In the genomic region with DNA sequence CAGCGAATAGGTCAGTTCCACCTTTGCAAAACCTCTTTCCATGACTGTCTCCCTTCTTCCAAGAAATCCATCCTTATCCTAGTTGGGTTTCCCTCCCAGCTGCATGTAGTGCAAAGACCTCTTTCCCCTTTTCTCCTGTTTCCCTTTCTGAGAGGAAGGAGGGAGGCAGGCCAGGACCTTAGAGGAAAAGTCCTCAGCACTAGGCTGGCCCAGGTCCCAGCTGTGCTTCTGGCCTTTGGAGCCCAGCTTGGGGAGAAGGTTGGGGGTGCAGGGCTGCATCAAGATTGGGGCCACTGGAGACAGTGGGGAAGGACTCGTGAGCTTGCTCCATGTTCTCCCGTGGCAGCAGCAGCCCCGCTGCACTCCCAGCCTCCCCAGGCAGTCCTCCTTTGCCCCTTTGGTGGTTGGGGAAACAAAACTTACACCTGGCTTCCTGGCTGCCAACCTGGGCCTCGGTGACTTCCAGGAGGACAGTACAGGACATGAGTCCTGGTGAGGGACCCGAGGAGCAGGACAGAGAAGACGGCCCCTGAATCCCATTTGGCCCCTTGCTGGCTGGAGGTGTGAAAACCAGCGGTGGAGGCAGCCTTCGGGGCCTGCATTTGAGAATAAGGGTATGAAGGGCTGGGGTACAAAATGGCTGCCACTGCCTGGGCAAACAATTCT, we compare ENCODE assay signal across 1 cellular context.
TF ChIP-seq lines count a peak whose summit lies in the region.

No MANE protein-coding gene starts in this region.

TF ChIP-seq in HepG2, 621 proteins besides CTCF, POLR2A, EP300 and RAD21 (continued from another document and continues in another):
- no peak for TF ChIP-seq BHLHE40 (IDR thresholded peaks at IDR 0.05; ENCODE audit: low read length)
- no peak for TF ChIP-seq ZNF670 (CRISPR knock-in tag; IDR thresholded peaks at IDR 0.05; ENCODE audit: borderline replicate concordance)
- TF ChIP-seq, protein P1, sequence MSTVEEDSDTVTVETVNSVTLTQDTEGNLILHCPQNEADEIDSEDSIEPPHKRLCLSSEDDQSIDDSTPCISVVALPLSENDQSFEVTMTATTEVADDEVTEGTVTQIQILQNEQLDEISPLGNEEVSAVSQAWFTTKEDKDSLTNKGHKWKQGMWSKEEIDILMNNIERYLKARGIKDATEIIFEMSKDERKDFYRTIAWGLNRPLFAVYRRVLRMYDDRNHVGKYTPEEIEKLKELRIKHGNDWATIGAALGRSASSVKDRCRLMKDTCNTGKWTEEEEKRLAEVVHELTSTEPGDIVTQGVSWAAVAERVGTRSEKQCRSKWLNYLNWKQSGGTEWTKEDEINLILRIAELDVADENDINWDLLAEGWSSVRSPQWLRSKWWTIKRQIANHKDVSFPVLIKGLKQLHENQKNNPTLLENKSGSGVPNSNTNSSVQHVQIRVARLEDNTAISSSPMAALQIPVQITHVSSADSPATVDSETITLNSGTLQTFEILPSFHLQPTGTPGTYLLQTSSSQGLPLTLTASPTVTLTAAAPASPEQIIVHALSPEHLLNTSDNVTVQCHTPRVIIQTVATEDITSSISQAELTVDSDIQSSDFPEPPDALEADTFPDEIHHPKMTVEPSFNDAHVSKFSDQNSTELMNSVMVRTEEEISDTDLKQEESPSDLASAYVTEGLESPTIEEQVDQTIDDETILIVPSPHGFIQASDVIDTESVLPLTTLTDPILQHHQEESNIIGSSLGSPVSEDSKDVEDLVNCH (CRISPR knock-in tag; IDR thresholded peaks at IDR 0.05) = no peak
- TF ChIP-seq, protein P2, sequence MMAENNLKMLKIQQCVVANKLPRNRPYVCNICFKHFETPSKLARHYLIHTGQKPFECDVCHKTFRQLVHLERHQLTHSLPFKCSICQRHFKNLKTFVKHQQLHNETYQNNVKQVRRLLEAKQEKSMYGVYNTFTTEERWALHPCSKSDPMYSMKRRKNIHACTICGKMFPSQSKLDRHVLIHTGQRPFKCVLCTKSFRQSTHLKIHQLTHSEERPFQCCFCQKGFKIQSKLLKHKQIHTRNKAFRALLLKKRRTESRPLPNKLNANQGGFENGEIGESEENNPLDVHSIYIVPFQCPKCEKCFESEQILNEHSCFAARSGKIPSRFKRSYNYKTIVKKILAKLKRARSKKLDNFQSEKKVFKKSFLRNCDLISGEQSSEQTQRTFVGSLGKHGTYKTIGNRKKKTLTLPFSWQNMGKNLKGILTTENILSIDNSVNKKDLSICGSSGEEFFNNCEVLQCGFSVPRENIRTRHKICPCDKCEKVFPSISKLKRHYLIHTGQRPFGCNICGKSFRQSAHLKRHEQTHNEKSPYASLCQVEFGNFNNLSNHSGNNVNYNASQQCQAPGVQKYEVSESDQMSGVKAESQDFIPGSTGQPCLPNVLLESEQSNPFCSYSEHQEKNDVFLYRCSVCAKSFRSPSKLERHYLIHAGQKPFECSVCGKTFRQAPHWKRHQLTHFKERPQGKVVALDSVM (CRISPR knock-in tag; IDR thresholded peaks at IDR 0.05) = no peak
- TF ChIP-seq, protein P3, sequence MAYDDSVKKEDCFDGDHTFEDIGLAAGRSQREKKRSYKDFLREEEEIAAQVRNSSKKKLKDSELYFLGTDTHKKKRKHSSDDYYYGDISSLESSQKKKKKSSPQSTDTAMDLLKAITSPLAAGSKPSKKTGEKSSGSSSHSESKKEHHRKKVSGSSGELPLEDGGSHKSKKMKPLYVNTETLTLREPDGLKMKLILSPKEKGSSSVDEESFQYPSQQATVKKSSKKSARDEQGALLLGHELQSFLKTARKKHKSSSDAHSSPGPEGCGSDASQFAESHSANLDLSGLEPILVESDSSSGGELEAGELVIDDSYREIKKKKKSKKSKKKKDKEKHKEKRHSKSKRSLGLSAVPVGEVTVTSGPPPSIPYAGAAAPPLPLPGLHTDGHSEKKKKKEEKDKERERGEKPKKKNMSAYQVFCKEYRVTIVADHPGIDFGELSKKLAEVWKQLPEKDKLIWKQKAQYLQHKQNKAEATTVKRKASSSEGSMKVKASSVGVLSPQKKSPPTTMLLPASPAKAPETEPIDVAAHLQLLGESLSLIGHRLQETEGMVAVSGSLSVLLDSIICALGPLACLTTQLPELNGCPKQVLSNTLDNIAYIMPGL (CRISPR knock-in tag; IDR thresholded peaks at IDR 0.05; ENCODE audit: borderline replicate concordance in 1 of 2, low read depth in 1 of 2) = no peak
- TF ChIP-seq ZNF205 (CRISPR knock-in tag; IDR thresholded peaks at IDR 0.05) = no peak; the same call in 1 of the 2 replicates
- no peak for TF ChIP-seq ZNF780A (CRISPR knock-in tag; IDR thresholded peaks at IDR 0.05)
- TF ChIP-seq, protein P4, sequence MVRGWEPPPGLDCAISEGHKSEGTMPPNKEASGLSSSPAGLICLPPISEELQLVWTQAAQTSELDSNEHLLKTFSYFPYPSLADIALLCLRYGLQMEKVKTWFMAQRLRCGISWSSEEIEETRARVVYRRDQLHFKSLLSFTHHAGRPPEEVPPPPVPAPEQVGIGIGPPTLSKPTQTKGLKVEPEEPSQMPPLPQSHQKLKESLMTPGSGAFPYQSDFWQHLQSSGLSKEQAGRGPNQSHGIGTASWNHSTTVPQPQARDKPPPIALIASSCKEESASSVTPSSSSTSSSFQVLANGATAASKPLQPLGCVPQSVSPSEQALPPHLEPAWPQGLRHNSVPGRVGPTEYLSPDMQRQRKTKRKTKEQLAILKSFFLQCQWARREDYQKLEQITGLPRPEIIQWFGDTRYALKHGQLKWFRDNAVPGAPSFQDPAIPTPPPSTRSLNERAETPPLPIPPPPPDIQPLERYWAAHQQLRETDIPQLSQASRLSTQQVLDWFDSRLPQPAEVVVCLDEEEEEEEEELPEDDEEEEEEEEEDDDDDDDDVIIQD (CRISPR knock-in tag; IDR thresholded peaks at IDR 0.05; ENCODE audit: low read depth) = no peak
- no peak for TF ChIP-seq GZF1 (CRISPR knock-in tag; IDR thresholded peaks at IDR 0.05)
- no peak for TF ChIP-seq MED1 (CRISPR knock-in tag; IDR thresholded peaks at IDR 0.05)
- TF ChIP-seq ATF7-NPFF (CRISPR knock-in tag; IDR thresholded peaks at IDR 0.05; ENCODE audit: low read depth) = peak; percentile 66; the same call in 1 of the 2 replicates
- no peak for TF ChIP-seq ZNF264 (CRISPR knock-in tag; IDR thresholded peaks at IDR 0.05)
- no peak; the same call in 1 of the 2 replicates for TF ChIP-seq KLF11 (CRISPR knock-in tag; IDR thresholded peaks at IDR 0.05)
- TF ChIP-seq NR1H2 (CRISPR knock-in tag; IDR thresholded peaks at IDR 0.05; ENCODE audit: borderline replicate concordance, low read depth) = no peak
- TF ChIP-seq HMG20A (CRISPR knock-in tag; IDR thresholded peaks at IDR 0.05; ENCODE audit: borderline replicate concordance) = no peak
- no peak for TF ChIP-seq HOXA7 (CRISPR knock-in tag; IDR thresholded peaks at IDR 0.05)
- TF ChIP-seq, protein P5, sequence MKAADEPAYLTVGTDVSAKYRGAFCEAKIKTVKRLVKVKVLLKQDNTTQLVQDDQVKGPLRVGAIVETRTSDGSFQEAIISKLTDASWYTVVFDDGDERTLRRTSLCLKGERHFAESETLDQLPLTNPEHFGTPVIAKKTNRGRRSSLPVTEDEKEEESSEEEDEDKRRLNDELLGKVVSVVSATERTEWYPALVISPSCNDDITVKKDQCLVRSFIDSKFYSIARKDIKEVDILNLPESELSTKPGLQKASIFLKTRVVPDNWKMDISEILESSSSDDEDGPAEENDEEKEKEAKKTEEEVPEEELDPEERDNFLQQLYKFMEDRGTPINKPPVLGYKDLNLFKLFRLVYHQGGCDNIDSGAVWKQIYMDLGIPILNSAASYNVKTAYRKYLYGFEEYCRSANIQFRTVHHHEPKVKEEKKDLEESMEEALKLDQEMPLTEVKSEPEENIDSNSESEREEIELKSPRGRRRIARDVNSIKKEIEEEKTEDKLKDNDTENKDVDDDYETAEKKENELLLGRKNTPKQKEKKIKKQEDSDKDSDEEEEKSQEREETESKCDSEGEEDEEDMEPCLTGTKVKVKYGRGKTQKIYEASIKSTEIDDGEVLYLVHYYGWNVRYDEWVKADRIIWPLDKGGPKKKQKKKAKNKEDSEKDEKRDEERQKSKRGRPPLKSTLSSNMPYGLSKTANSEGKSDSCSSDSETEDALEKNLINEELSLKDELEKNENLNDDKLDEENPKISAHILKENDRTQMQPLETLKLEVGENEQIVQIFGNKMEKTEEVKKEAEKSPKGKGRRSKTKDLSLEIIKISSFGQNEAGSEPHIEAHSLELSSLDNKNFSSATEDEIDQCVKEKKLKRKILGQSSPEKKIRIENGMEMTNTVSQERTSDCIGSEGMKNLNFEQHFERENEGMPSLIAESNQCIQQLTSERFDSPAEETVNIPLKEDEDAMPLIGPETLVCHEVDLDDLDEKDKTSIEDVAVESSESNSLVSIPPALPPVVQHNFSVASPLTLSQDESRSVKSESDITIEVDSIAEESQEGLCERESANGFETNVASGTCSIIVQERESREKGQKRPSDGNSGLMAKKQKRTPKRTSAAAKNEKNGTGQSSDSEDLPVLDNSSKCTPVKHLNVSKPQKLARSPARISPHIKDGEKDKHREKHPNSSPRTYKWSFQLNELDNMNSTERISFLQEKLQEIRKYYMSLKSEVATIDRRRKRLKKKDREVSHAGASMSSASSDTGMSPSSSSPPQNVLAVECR (CRISPR knock-in tag; IDR thresholded peaks at IDR 0.05; ENCODE audit: borderline replicate concordance) = no peak; the same call in 1 of the 2 replicates
- TF ChIP-seq NCOA2 (CRISPR knock-in tag; IDR thresholded peaks at IDR 0.05) = no peak
- TF ChIP-seq, protein P6, sequence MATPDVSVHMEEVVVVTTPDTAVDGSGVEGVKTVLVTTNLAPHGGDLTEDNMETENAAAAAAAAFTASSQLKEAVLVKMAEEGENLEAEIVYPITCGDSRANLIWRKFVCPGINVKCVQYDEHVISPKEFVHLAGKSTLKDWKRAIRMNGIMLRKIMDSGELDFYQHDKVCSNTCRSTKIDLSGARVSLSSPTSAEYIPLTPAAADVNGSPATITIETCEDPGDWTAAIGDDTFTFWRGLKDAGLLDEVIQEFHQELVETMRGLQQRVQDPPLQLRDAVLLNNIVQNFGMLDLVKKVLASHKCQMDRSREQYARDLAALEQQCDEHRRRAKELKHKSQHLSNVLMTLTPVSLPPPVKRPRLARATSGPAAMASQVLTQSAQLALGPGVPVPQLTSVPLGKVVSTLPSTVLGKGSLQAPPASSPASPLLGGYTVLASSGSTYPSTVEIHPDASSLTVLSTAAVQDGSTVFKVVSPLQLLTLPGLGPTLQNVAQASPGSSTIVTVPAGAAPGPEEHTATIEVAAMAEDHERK (CRISPR knock-in tag; IDR thresholded peaks at IDR 0.05; ENCODE audit: low read depth) = no peak
- TF ChIP-seq, protein P7, sequence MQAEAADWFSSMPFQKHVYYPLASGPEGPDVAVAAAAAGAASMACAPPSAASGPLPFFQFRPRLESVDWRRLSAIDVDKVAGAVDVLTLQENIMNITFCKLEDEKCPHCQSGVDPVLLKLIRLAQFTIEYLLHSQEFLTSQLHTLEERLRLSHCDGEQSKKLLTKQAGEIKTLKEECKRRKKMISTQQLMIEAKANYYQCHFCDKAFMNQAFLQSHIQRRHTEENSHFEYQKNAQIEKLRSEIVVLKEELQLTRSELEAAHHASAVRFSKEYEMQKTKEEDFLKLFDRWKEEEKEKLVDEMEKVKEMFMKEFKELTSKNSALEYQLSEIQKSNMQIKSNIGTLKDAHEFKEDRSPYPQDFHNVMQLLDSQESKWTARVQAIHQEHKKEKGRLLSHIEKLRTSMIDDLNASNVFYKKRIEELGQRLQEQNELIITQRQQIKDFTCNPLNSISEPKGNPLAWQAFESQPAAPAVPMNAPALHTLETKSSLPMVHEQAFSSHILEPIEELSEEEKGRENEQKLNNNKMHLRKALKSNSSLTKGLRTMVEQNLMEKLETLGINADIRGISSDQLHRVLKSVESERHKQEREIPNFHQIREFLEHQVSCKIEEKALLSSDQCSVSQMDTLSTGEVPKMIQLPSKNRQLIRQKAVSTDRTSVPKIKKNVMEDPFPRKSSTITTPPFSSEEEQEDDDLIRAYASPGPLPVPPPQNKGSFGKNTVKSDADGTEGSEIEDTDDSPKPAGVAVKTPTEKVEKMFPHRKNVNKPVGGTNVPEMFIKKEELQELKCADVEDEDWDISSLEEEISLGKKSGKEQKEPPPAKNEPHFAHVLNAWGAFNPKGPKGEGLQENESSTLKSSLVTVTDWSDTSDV (CRISPR knock-in tag; IDR thresholded peaks at IDR 0.05) = no peak; the same call in 1 of the 2 replicates
- TF ChIP-seq, protein P8, sequence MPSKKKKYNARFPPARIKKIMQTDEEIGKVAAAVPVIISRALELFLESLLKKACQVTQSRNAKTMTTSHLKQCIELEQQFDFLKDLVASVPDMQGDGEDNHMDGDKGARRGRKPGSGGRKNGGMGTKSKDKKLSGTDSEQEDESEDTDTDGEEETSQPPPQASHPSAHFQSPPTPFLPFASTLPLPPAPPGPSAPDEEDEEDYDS (CRISPR knock-in tag; IDR thresholded peaks at IDR 0.05) = no peak
- TF ChIP-seq, protein P9, sequence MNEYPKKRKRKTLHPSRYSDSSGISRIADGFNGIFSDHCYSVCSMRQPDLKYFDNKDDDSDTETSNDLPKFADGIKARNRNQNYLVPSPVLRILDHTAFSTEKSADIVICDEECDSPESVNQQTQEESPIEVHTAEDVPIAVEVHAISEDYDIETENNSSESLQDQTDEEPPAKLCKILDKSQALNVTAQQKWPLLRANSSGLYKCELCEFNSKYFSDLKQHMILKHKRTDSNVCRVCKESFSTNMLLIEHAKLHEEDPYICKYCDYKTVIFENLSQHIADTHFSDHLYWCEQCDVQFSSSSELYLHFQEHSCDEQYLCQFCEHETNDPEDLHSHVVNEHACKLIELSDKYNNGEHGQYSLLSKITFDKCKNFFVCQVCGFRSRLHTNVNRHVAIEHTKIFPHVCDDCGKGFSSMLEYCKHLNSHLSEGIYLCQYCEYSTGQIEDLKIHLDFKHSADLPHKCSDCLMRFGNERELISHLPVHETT (CRISPR knock-in tag; conservative IDR thresholded peaks at IDR 0.05) = no peak
- no peak for TF ChIP-seq ZFY (CRISPR knock-in tag; IDR thresholded peaks at IDR 0.05)
- TF ChIP-seq, protein P10, sequence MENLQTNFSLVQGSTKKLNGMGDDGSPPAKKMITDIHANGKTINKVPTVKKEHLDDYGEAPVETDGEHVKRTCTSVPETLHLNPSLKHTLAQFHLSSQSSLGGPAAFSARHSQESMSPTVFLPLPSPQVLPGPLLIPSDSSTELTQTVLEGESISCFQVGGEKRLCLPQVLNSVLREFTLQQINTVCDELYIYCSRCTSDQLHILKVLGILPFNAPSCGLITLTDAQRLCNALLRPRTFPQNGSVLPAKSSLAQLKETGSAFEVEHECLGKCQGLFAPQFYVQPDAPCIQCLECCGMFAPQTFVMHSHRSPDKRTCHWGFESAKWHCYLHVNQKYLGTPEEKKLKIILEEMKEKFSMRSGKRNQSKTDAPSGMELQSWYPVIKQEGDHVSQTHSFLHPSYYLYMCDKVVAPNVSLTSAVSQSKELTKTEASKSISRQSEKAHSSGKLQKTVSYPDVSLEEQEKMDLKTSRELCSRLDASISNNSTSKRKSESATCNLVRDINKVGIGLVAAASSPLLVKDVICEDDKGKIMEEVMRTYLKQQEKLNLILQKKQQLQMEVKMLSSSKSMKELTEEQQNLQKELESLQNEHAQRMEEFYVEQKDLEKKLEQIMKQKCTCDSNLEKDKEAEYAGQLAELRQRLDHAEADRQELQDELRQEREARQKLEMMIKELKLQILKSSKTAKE (CRISPR knock-in tag; IDR thresholded peaks at IDR 0.05; ENCODE audit: borderline replicate concordance) = no peak
